In genomic region chr2:64203131-64204005, GRCh38 we compare ENCODE assay signal across 9 cellular contexts. TPM values are rescaled to one million over a fixed set of nuclear protein-coding genes. Genes with fewer than 3 reads are reported as not detected.
DNase-seq lines count a peak whose midpoint lies in the region; ATAC-seq, FAIRE-seq and TF ChIP-seq lines count a peak whose summit lies in the region.
"Had no signal": no experiment of that assay in that cellular context is flagged by ENCODE, and none has a peak within 500 bp of the region (broad histone marks: within the 10 kb centered on the region; RNA-seq: fewer than 3 reads in every experiment).

No MANE protein-coding gene starts in this region.

- H3K27me3 ChIP-seq in thoracic aorta (replicated peaks; ENCODE audit: insufficient read depth): no peaks in the 10 kb centered on the region

- peak overlapping the region in 1 of 2 donors; percentile 71 for H3K9ac ChIP-seq in kidney (ENCODE audit: low read length in 2 of 2)

- TF ChIP-seq CTCF in kidney (IDR thresholded peaks at IDR 0.05; ENCODE audit: borderline replicate concordance, extremely low read depth, insufficient read depth) (no peak), thoracic aorta (IDR thresholded peaks at IDR 0.05) (no peak)

- H3K27ac Mint-ChIP-seq in activated naive CD8-positive, alpha-beta T cell: peak overlapping the region; percentile 96

- ATAC-seq in activated CD4-positive, CD25-positive, alpha-beta regulatory T cell treated with anti-CD3 and anti-CD28 coated beads, Interleukin-2, amount 50 U/mL, for 24 hours: peak; percentile 33 to 58
- ATAC-seq in thoracic aorta (ENCODE audit: insufficient number of reproducible peaks, low FRiP score, low read depth) (no peak), HG03039 (IDR thresholded peaks at IDR 0.05; ENCODE audit: unreplicated experiment) (no peak), HG02763 (IDR thresholded peaks at IDR 0.05; ENCODE audit: unreplicated experiment) (no peak)

- no peak for FAIRE-seq in kidney (lab: Jason Lieb, UNC)

- no peaks in the 10 kb centered on the region for H3K27me3 Mint-ChIP-seq in activated naive CD8-positive, alpha-beta T cell

- H3K4me1 ChIP-seq in kidney (ENCODE audit: control insufficient read depth in 1 of 2, insufficient read depth in 1 of 2, low read depth in 1 of 2, low read length in 2 of 2): peaks cover 8 to 9% of the 10 kb centered on the region in 2 donors
- peaks cover 9 to 43% of the 10 kb centered on the region in 2 donors for H3K4me1 ChIP-seq in thoracic aorta (ENCODE audit: control insufficient read depth in 1 of 2, low read depth in 2 of 2)

- H3K27ac ChIP-seq in kidney (ENCODE audit: low read depth in 2 of 2, low read length in 2 of 2) (peak overlapping the region; percentile 74 to 75), thoracic aorta (peak overlapping the region; percentile 64 to 74)

- H3K4me3 Mint-ChIP-seq in activated naive CD8-positive, alpha-beta T cell: peak overlapping the region; percentile 79

- peak overlapping the region; percentile 54 for H3K4me3 ChIP-seq in kidney (ENCODE audit: low read length in 2 of 2)
- H3K4me3 ChIP-seq in thoracic aorta: peak overlapping the region; percentile 57

- H3K36me3 Mint-ChIP-seq in activated naive CD8-positive, alpha-beta T cell: peaks cover 2% of the 10 kb centered on the region

- H3K9me3 ChIP-seq in kidney (ENCODE audit: control insufficient read depth in 1 of 2, low read length in 2 of 2) (no peaks in the 10 kb centered on the region), thoracic aorta (no peaks in the 10 kb centered on the region)

- no peaks in the 10 kb centered on the region for H3K36me3 ChIP-seq in kidney (ENCODE audit: control insufficient read depth in 1 of 2, insufficient read depth in 2 of 2, low read length in 2 of 2)
- no peaks in the 10 kb centered on the region for H3K36me3 ChIP-seq in thoracic aorta

- peaks cover 80% of the 10 kb centered on the region for H3K4me1 Mint-ChIP-seq in activated naive CD8-positive, alpha-beta T cell (ENCODE audit: low read depth)

- DNase-seq in activated CD4-positive, CD25-positive, alpha-beta regulatory T cell treated with anti-CD3 and anti-CD28 coated beads, Interleukin-2, amount 50 U/mL, for 72 hours: no peak
- DNase-seq in kidney (no peak), thoracic aorta (ENCODE audit: low spot score) (no peak), NCI-H2107 treated with DMSO at 0.1 percent for 48 hours (lab: John Stamatoyannopoulos, UW; ENCODE audit: unreplicated experiment) (no peak)
- DNase-seq: NCI-H524 had no signal

- intact Hi-C loops in kidney (cut with DNase I): no loop called here

- H3K9me3 Mint-ChIP-seq in activated naive CD8-positive, alpha-beta T cell (ENCODE audit: low read depth): peaks cover 5% of the 10 kb centered on the region

RNA-seq across cellular contexts. Expression of gene PELI1, which starts 59.1 kb away (rescaled TPM):
- total RNA-seq in kidney (36.9 TPM), thoracic aorta (10 to 100 TPM; 23.4 to 30.7 TPM)
- 4.6 TPM for polyA plus RNA-seq in kidney (ENCODE audit: insufficient read depth, low read depth, low replicate concordance)

Comparison
In these comparisons a context has a peak if more than half of its experiments do, and no peak if none do; other contexts are left out.
1. ATAC-seq: peak in activated CD4-positive, CD25-positive, alpha-beta regulatory T cell treated with anti-CD3 and anti-CD28 coated beads, Interleukin-2, amount 50 U/mL, for 24 hours (2 of 2); none in thoracic aorta (single experiment), HG03039 (single experiment) and HG02763 (single experiment).